Comparison of ENCODE assay signal across 8 cellular contexts in the genomic region with DNA sequence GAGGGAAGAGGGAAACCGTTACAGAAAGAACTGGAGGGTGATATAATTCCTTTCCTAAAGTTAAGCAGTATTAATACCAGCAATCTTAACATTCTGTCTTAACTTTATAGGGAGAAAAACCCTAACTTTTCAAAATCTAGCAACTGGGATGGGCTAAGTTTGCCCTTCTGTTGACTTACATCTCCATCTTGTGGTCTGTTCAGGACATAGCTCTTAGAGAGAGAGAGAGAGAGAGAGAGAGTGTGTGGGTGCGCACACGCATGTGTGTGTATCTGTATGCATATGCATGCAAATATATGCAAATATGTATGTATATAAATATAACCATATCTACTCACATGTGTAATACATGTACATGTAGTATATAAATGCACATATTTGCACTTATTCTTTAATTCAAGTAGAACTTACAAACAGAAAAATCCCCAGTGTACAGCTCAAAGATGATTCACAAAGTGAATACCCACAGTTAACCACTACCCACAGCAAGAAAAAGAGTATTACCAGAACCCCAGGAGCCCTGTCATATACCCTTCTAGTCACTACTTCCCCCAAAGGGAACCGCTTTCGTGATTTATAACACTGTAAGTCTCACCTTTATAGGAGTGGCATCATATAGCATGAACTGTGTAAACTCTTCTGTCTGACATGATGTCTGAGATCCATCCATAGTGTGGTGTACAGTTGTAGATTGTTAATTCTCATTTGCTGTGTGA. TPM values are rescaled to one million over a fixed set of nuclear protein-coding genes. Genes with fewer than 3 reads are reported as not detected.
DNase-seq lines count a peak whose midpoint lies in the region; ATAC-seq and TF ChIP-seq lines count a peak whose summit lies in the region.

No MANE protein-coding gene starts in this region.

- intact Hi-C loops in PC-9 (cut with micrococcal nuclease; ENCODE audit: unreplicated experiment): loop anchor here (2.0 to 10.0 kb wide), 3 partner anchors 640 to 1464 kb away; a partner anchor contains a TSS

- no peak overlapping the region for H3K4me3 ChIP-seq in PC-9
- no peak overlapping the region for H3K4me3 ChIP-seq in foreskin fibroblast (ENCODE audit: low read depth in 1 of 2, low read length in 2 of 2)

- peak in 1 of 2 donors; percentile 10 for DNase-seq in activated naive CD4-positive, alpha-beta T cell treated with anti-CD3 and anti-CD28 coated beads, Interleukin-2, amount 50 U/mL, for 72 hours (ENCODE audit: low spot score in 2 of 2)
- no peak for DNase-seq in activated naive CD4-positive, alpha-beta T cell treated with Interleukin-2 at 50 U/mL for 16 hours
- no peak for DNase-seq in PC-9
- DNase-seq in foreskin fibroblast: peak; percentile 22 to 62
- DNase-seq in type B pancreatic cell (ENCODE audit: extremely low spot score, unreplicated experiment): no peak
- no peak for DNase-seq in hypothalamus (lab: John Stamatoyannopoulos, UW)
- DNase-seq in activated naive CD4-positive, alpha-beta T cell treated with anti-CD3 and anti-CD28 coated beads, Interleukin-2, amount 10 ng/mL, durations not matched to agents 7 days and 5 days: no peak
- no peak for DNase-seq in stimulated activated CD4-positive, alpha-beta T cell treated with anti-CD3 and anti-CD28 coated beads, Interleukin-4, amount 100 ng/mL, for 4 hours

- H3K4me1 ChIP-seq in PC-9 (replicated peaks; ENCODE audit: insufficient read depth): no peaks in the 10 kb centered on the region

- H3K4me2 ChIP-seq in PC-9: no peak overlapping the region

- no peak overlapping the region for H3K27ac ChIP-seq in PC-9

- peak; percentile 96 to 97 for ATAC-seq in activated naive CD4-positive, alpha-beta T cell treated with anti-CD3 and anti-CD28 coated beads, Interleukin-2, amount 50 U/mL, for 72 hours

- no peaks in the 10 kb centered on the region for H3K9me3 ChIP-seq in PC-9 (ENCODE audit: insufficient read depth, low read depth)

- H3K27me3 ChIP-seq in PC-9 (ENCODE audit: insufficient read depth, low read depth): no peaks in the 10 kb centered on the region

- peaks cover 4% of the 10 kb centered on the region for H3K4me1 Mint-ChIP-seq in type B pancreatic cell (ENCODE audit: unreplicated experiment)
- H3K4me1 Mint-ChIP-seq in activated naive CD4-positive, alpha-beta T cell treated with anti-CD3 and anti-CD28 coated beads, Interleukin-2, amount 10 ng/mL, durations not matched to agents 7 days and 5 days: no peaks in the 10 kb centered on the region

- no peak overlapping the region for H3K4me3 Mint-ChIP-seq in type B pancreatic cell
- no peak overlapping the region for H3K4me3 Mint-ChIP-seq in activated naive CD4-positive, alpha-beta T cell treated with anti-CD3 and anti-CD28 coated beads, Interleukin-2, amount 10 ng/mL, durations not matched to agents 7 days and 5 days

- H3K9me3 Mint-ChIP-seq in activated naive CD4-positive, alpha-beta T cell treated with anti-CD3 and anti-CD28 coated beads, Interleukin-2, amount 50 U/mL, for 72 hours: no peaks in the 10 kb centered on the region
- no peaks in the 10 kb centered on the region for H3K9me3 Mint-ChIP-seq in type B pancreatic cell
- H3K9me3 Mint-ChIP-seq in activated naive CD4-positive, alpha-beta T cell treated with anti-CD3 and anti-CD28 coated beads, Interleukin-2, amount 10 ng/mL, durations not matched to agents 7 days and 5 days: no peaks in the 10 kb centered on the region

- H3K9me2 ChIP-seq in PC-9 (ENCODE audit: insufficient read depth): no peaks in the 10 kb centered on the region

- no peaks in the 10 kb centered on the region for H4K20me1 ChIP-seq in PC-9 (ENCODE audit: insufficient read depth)

- H3K36me3 ChIP-seq in PC-9 (ENCODE audit: low read depth): no peaks in the 10 kb centered on the region

- CTCF ChIA-PET in PC-9 (lab: Charles Lee): interaction anchor here (0.5 to 0.6 kb wide), 2 partner anchors 524 to 570 kb away, joined by 3 read pairs; no protein-coding TSS in a partner anchor
- CTCF ChIA-PET in activated naive CD4-positive, alpha-beta T cell treated with anti-CD3 and anti-CD28 coated beads, Interleukin-2, amount 10 ng/mL, durations not matched to agents 7 days and 5 days (lab: Charles Lee): interaction anchor here (0.5 to 1.2 kb wide), 4 partner anchors 9 to 723 kb away, joined by 3 read pairs; no protein-coding TSS in a partner anchor

- H3K27ac Mint-ChIP-seq in activated naive CD4-positive, alpha-beta T cell treated with anti-CD3 and anti-CD28 coated beads, Interleukin-2, amount 50 U/mL, for 72 hours: no peak overlapping the region
- H3K27ac Mint-ChIP-seq in type B pancreatic cell: no peak overlapping the region
- no peak overlapping the region for H3K27ac Mint-ChIP-seq in activated naive CD4-positive, alpha-beta T cell treated with anti-CD3 and anti-CD28 coated beads, Interleukin-2, amount 10 ng/mL, durations not matched to agents 7 days and 5 days

- H3K27me3 Mint-ChIP-seq in type B pancreatic cell: no peaks in the 10 kb centered on the region
- H3K27me3 Mint-ChIP-seq in activated naive CD4-positive, alpha-beta T cell treated with anti-CD3 and anti-CD28 coated beads, Interleukin-2, amount 10 ng/mL, durations not matched to agents 7 days and 5 days: no peaks in the 10 kb centered on the region

- H3K36me3 Mint-ChIP-seq in activated naive CD4-positive, alpha-beta T cell treated with anti-CD3 and anti-CD28 coated beads, Interleukin-2, amount 50 U/mL, for 72 hours: no peaks in the 10 kb centered on the region
- peaks cover 3% of the 10 kb centered on the region for H3K36me3 Mint-ChIP-seq in type B pancreatic cell
- H3K36me3 Mint-ChIP-seq in activated naive CD4-positive, alpha-beta T cell treated with anti-CD3 and anti-CD28 coated beads, Interleukin-2, amount 10 ng/mL, durations not matched to agents 7 days and 5 days: no peaks in the 10 kb centered on the region

- no peaks in the 10 kb centered on the region for H3F3A ChIP-seq in PC-9 (ENCODE audit: insufficient read depth, low read depth)

- no peaks in the 10 kb centered on the region for H3K79me2 ChIP-seq in PC-9 (ENCODE audit: low read depth)

- TF ChIP-seq CTCF in PC-9 (conservative IDR thresholded peaks at IDR 0.05): peak; percentile 52
- TF ChIP-seq CTCF in foreskin fibroblast (IDR thresholded peaks at IDR 0.05; ENCODE audit: low read depth, low read length): peak; percentile 60
- TF ChIP-seq CTCF in type B pancreatic cell (conservative IDR thresholded peaks at IDR 0.05): peak; percentile 77

- no peak overlapping the region for H2AFZ ChIP-seq in PC-9

- BruUV-seq in PC-9 (replicated peaks; lab: Mats Ljungman, UMichigan): no TSS peak

- POLR2A ChIA-PET in PC-9 (lab: Charles Lee; ENCODE audit: unreplicated experiment): no interaction called here

RNA-seq across cellular contexts. Expression of a gene that starts 46.4 kb away (rescaled TPM):
- 10 to 100 TPM; 42.1 to 65.4 TPM for total RNA-seq in activated naive CD4-positive, alpha-beta T cell treated with anti-CD3 and anti-CD28 coated beads, Interleukin-2, amount 50 U/mL, for 72 hours
- total RNA-seq in PC-9 (2021): 49.2 and 60.6 TPM in 2 replicates
- total RNA-seq in type B pancreatic cell (ENCODE audit: low replicate concordance): 47.1 and 59.3 TPM in 2 replicates

RNA-seq across cellular contexts. Expression of a gene that starts 47.3 kb away (rescaled TPM):
- total RNA-seq in activated naive CD4-positive, alpha-beta T cell treated with anti-CD3 and anti-CD28 coated beads, Interleukin-2, amount 50 U/mL, for 72 hours: not detected
- total RNA-seq in PC-9 (2021): not detected in 2 replicates
- total RNA-seq in type B pancreatic cell (ENCODE audit: low replicate concordance): 7.0 TPM in 1 of 2 replicates, not detected in the other

Comparison
In these comparisons a context has a peak if more than half of its experiments do, and no peak if none do; other contexts are left out.
1. DNase-seq: peak in foreskin fibroblast (2 of 2); none in activated naive CD4-positive, alpha-beta T cell treated with Interleukin-2 at 50 U/mL for 16 hours (single experiment), PC-9 (0 of 2), type B pancreatic cell (single experiment), hypothalamus (0 of 51), activated naive CD4-positive, alpha-beta T cell treated with anti-CD3 and anti-CD28 coated beads, Interleukin-2, amount 10 ng/mL, durations not matched to agents 7 days and 5 days (single experiment) and stimulated activated CD4-positive, alpha-beta T cell treated with anti-CD3 and anti-CD28 coated beads, Interleukin-4, amount 100 ng/mL, for 4 hours (0 of 2).
2. Peak in every context shown above with its lines, with median percentiles within 50 percentile points of each other: CTCF ChIP-seq.